9 cellular contexts compared by ENCODE assay signal in genomic region chr14:43894534-43894933, GRCh38.
DNase-seq lines count a peak whose midpoint lies in the region; ATAC-seq, FAIRE-seq and TF ChIP-seq lines count a peak whose summit lies in the region.
"Had no signal": no experiment of that assay in that cellular context is flagged by ENCODE, and none has a peak within 500 bp of the region (broad histone marks: within the 10 kb centered on the region; RNA-seq: fewer than 3 reads in every experiment).

No MANE protein-coding gene starts in this region.

- POLR2A ChIA-PET in H1 (lab: Charles Lee; ENCODE audit: partially characterized antibody) = no interaction called here
- POLR2A ChIA-PET in CD4-positive, alpha-beta T cell (lab: Charles Lee) = no interaction called here

- no peaks in the 10 kb centered on the region for H3K4me1 ChIP-seq in H1 (replicated peaks in 1 of 4; ENCODE audit: control insufficient read depth in 3 of 4, insufficient read depth in 4 of 4, low read length in 3 of 4)

- no peaks in the 10 kb centered on the region for H3K79me1 ChIP-seq in H1 (ENCODE audit: low read depth, low read length)

- H3K56ac ChIP-seq in H1 (replicated peaks; ENCODE audit: insufficient read length, low read depth, low read length) = no peak overlapping the region

- H3K27ac ChIP-seq in H1 (ENCODE audit: low read depth, low read length) = no peak overlapping the region
- no peak overlapping the region for H3K27ac ChIP-seq in CD4-positive, alpha-beta T cell (ENCODE audit: low read depth, low read length)
- H3K27ac ChIP-seq: SK-N-MC had no signal

- H4K8ac ChIP-seq in H1 (ENCODE audit: extremely low read depth, insufficient read depth, low read length) = no peak overlapping the region

- no peak overlapping the region for H4K5ac ChIP-seq in H1 (ENCODE audit: insufficient read length, low read depth, low read length)

- DNase-seq in AG09309 (ENCODE audit: low read depth) (no peak), GM19240 (ENCODE audit: insufficient read length, low spot score) (peak; percentile 1), H1 (ENCODE audit: low read depth in 1 of 2, low spot score in 2 of 2) (no peak), NCI-H2196 treated with DMSO at 0.1 percent for 48 hours (lab: John Stamatoyannopoulos, UW; ENCODE audit: unreplicated experiment) (no peak)
- DNase-seq in effector CD4-positive, alpha-beta T cell = no peak
- DNase-seq in CD4-positive, alpha-beta T cell = no peak
- no peak for DNase-seq in activated naive CD4-positive, alpha-beta T cell (lab: John Stamatoyannopoulos, UW)

- 57% methylated on average over 3 of the region's 3 CpGs; no CpG with 5 or more reads in 1 of the 2 experiments for WGBS in H1 (ENCODE audit: extremely low coverage in 1 of 2, insufficient coverage in 1 of 2, insufficient read length in 1 of 2, insufficient replicate concordance in 2 of 2, low coverage in 1 of 2, low lambda C conversion rate in 2 of 2, missing lambda C conversion rate in 1 of 2), 2 experiments

- no peak overlapping the region for H3K23ac ChIP-seq in H1 (ENCODE audit: insufficient read length)

- H3K4ac ChIP-seq in H1 (replicated peaks; ENCODE audit: insufficient read length, low read depth, low read length) = no peak overlapping the region

- no peak overlapping the region for H2AFZ ChIP-seq in H1 (ENCODE audit: low read length)

- no peak overlapping the region for H2AK5ac ChIP-seq in H1 (ENCODE audit: low read depth, low read length)

- peak; percentile 22 for TF ChIP-seq CTCF in AG09309 (IDR thresholded peaks at IDR 0.05; ENCODE audit: control insufficient read depth, insufficient read depth, low read depth, low read length, missing control alignments)
- peak; percentile 71 for TF ChIP-seq CTCF in LNCAP (IDR thresholded peaks at IDR 0.05)
- peak in 2 of 3 experiments; percentile 38 to 60; a peak in 2 of 4 replicates for TF ChIP-seq CTCF in H1 (IDR thresholded peaks at IDR 0.05; ENCODE audit: control extremely low read depth in 1 of 3, insufficient read depth in 1 of 3, low read depth in 1 of 3, low read length in 3 of 3)
- no peak for TF ChIP-seq CTCF in CD4-positive, alpha-beta T cell (IDR thresholded peaks at IDR 0.05)

- no peaks in the 10 kb centered on the region for H3K9me3 ChIP-seq in H1 (ENCODE audit: insufficient read depth in 2 of 2, low read depth in 1 of 2, low read length in 1 of 2)
- H3K9me3 ChIP-seq in CD4-positive, alpha-beta T cell (ENCODE audit: control insufficient read depth, low read length) = no peaks in the 10 kb centered on the region

- no peak overlapping the region for H2BK5ac ChIP-seq in H1 (ENCODE audit: low read depth, low read length)

- no peak overlapping the region for H2BK12ac ChIP-seq in H1 (ENCODE audit: low read depth, low read length)

- TF ChIP-seq POLR2A in H1 (IDR thresholded peaks at IDR 0.05; ENCODE audit: control extremely low read depth in 1 of 2, low read depth in 2 of 2, low read length in 2 of 2) = no peak

- H3K79me2 ChIP-seq in H1 (ENCODE audit: control insufficient read depth in 1 of 2, insufficient read depth in 2 of 2, low read length in 2 of 2) = no peaks in the 10 kb centered on the region

- H3K4me3 Mint-ChIP-seq in CD4-positive, alpha-beta T cell = no peak overlapping the region

- H4K91ac ChIP-seq in H1 (replicated peaks; ENCODE audit: insufficient read length, low read length) = no peak overlapping the region

- H3K4me3 ChIP-seq in AG09309 (ENCODE audit: control insufficient read depth, low read depth, low read length) (no peak overlapping the region), H1 (ENCODE audit: extremely low read depth in 1 of 4, insufficient read depth in 2 of 4, low read depth in 3 of 4, low read length in 4 of 4) (no peak overlapping the region)
- H3K4me3 ChIP-seq: SK-N-MC had no signal

- TF ChIP-seq RAD21 in H1 (IDR thresholded peaks at IDR 0.05 in 1 of 2, conservative IDR thresholded peaks at IDR 0.05 in 1 of 2; ENCODE audit: low read depth in 2 of 2, low read length in 2 of 2) = peak; percentile 58 to 66

- H3K27me3 Mint-ChIP-seq in CD4-positive, alpha-beta T cell = no peaks in the 10 kb centered on the region

- FAIRE-seq in H1 (lab: Jason Lieb, UNC) = peak; percentile 88

- H3K4me2 ChIP-seq in H1 (ENCODE audit: insufficient read depth in 1 of 2, low read depth in 2 of 2, low read length in 2 of 2) = no peak overlapping the region

- H2BK15ac ChIP-seq in H1 (ENCODE audit: low read length) = no peak overlapping the region

- H3K36me3 ChIP-seq in H1 (ENCODE audit: control insufficient read depth in 2 of 4, insufficient read depth in 4 of 4, low read length in 3 of 4) = no peaks in the 10 kb centered on the region

- no peak for ATAC-seq in CD4-positive, alpha-beta T cell (ENCODE audit: poor library complexity)

- H3K9ac ChIP-seq in H1 (replicated peaks in 1 of 4; ENCODE audit: extremely low read depth in 1 of 4, low read depth in 3 of 4, low read length in 3 of 4) = no peak overlapping the region

- no peaks in the 10 kb centered on the region for H4K20me1 ChIP-seq in H1 (replicated peaks in 1 of 2; ENCODE audit: control insufficient read depth in 1 of 2, insufficient read depth in 2 of 2, low read length in 2 of 2)

- no peak overlapping the region for H2BK20ac ChIP-seq in H1 (ENCODE audit: low read length)

- CTCF ChIA-PET in H1 (lab: Charles Lee; ENCODE audit: partially characterized antibody) = interaction anchor here (0.9 to 3.5 kb wide), 8 partner anchors 9 to 268 kb away, joined by 3 to 18 read pairs (median 5); no protein-coding TSS in a partner anchor
- CTCF ChIA-PET in CD4-positive, alpha-beta T cell (lab: Charles Lee) = no interaction called here

- no peak overlapping the region for H3K27ac Mint-ChIP-seq in CD4-positive, alpha-beta T cell

- H3K4me1 Mint-ChIP-seq in CD4-positive, alpha-beta T cell (ENCODE audit: low read depth) = no peaks in the 10 kb centered on the region

- H3K18ac ChIP-seq in H1 (ENCODE audit: extremely low read depth, low read length) = no peak overlapping the region

- H3K9me3 Mint-ChIP-seq in CD4-positive, alpha-beta T cell = peaks cover 5% of the 10 kb centered on the region

- TF ChIP-seq EP300 in H1 (IDR thresholded peaks at IDR 0.05; ENCODE audit: borderline replicate concordance in 1 of 2, low read depth in 2 of 2, low read length in 2 of 2) = no peak

- no peak overlapping the region for H3K14ac ChIP-seq in H1 (ENCODE audit: insufficient read length)

- no peaks in the 10 kb centered on the region for H3K36me3 Mint-ChIP-seq in CD4-positive, alpha-beta T cell (ENCODE audit: low read depth)

- intact Hi-C loops in CD4-positive, alpha-beta T cell (cut with DNase I, micrococcal nuclease) = no loop called here

- H2BK120ac ChIP-seq in H1 (replicated peaks; ENCODE audit: low read depth, low read length) = no peak overlapping the region

- H3K23me2 ChIP-seq in H1 (ENCODE audit: low read depth, low read length) = no peaks in the 10 kb centered on the region

- no peaks in the 10 kb centered on the region for H3K27me3 ChIP-seq in H1 (replicated peaks in 1 of 4; ENCODE audit: control insufficient read depth in 3 of 4, extremely low read depth in 1 of 4, insufficient read depth in 3 of 4, low read length in 3 of 4)
- no peaks in the 10 kb centered on the region for H3K27me3 ChIP-seq in CD4-positive, alpha-beta T cell (ENCODE audit: control insufficient read depth, insufficient read depth, low read length)

TF ChIP-seq in H1, 55 proteins besides CTCF, POLR2A, EP300 and RAD21:
- TF ChIP-seq SUZ12 (IDR thresholded peaks at IDR 0.05; ENCODE audit: low read length) (no peak), CBX8 (IDR thresholded peaks at IDR 0.05; ENCODE audit: borderline replicate concordance, low read depth, low read length) (no peak), CTBP2 (IDR thresholded peaks at IDR 0.05; ENCODE audit: borderline replicate concordance, insufficient read depth, insufficient read length, low read length) (no peak), HDAC6 (IDR thresholded peaks at IDR 0.05; ENCODE audit: low read depth, low read length) (no peak), JUND (IDR thresholded peaks at IDR 0.05; ENCODE audit: low read length) (no peak), POLR2AphosphoS5 (IDR thresholded peaks at IDR 0.05; ENCODE audit: low read depth, low read length) (no peak), SAP30 (IDR thresholded peaks at IDR 0.05; ENCODE audit: insufficient read depth, insufficient replicate concordance, low read length) (no peak), HDAC2 (IDR thresholded peaks at IDR 0.05; ENCODE audit: borderline replicate concordance in 1 of 2, low read depth in 2 of 2, low read length in 2 of 2) (no peak), SIX5 (IDR thresholded peaks at IDR 0.05; ENCODE audit: low read depth, low read length) (no peak), BACH1 (IDR thresholded peaks at IDR 0.05; ENCODE audit: low read length) (no peak), TCF12 (IDR thresholded peaks at IDR 0.05; ENCODE audit: low read depth, low read length) (no peak), E2F6 (IDR thresholded peaks at IDR 0.05) (no peak), YY1 (IDR thresholded peaks at IDR 0.05; ENCODE audit: low read depth, low read length) (no peak), NANOG (IDR thresholded peaks at IDR 0.05; ENCODE audit: insufficient read depth, low read depth, low read length, poor library complexity, severe bottlenecking) (no peak), TAF7 (optimal IDR thresholded peaks at IDR 0.05; ENCODE audit: borderline replicate concordance, low read depth, low read length) (no peak), CREB1 (IDR thresholded peaks at IDR 0.05) (no peak), CEBPB (IDR thresholded peaks at IDR 0.05; ENCODE audit: low read depth, low read length) (no peak)
